In the genomic region with DNA sequence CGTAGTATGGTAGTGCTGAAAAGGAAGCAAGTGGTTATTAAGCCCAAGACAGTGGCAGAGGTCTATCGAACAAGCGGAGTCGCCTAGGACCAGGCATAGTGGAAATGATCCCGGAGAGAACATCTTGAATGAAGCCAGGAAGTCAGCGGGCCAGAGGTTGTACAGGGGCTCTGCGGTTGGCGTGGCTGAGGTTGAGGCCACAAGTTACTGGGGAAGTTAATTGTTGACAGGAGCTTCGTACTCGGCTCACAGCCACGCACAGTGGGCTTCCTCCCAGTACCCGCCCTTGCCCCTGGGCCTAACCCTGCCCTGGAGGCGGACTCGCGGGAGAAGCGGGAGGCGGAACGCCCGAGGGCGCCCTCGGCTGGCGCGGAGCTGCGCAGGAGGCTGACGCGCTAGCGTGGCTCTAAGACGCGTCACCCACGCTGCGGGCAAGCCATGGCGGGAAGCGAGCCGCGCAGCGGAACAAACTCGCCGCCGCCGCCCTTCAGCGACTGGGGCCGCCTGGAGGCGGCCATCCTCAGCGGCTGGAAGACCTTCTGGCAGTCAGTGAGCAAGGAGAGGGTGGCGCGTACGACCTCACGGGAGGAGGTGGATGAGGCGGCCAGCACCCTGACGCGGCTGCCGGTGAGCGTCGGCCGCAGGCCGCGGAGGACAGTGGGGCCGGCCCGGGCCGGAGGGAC, we compare ENCODE assay signal across 8 cellular contexts. TPM values are rescaled to one million over a fixed set of nuclear protein-coding genes. Genes with fewer than 3 reads are reported as not detected.
DNase-seq lines count a peak whose midpoint lies in the region; ATAC-seq and TF ChIP-seq lines count a peak whose summit lies in the region.

A gene with protein sequence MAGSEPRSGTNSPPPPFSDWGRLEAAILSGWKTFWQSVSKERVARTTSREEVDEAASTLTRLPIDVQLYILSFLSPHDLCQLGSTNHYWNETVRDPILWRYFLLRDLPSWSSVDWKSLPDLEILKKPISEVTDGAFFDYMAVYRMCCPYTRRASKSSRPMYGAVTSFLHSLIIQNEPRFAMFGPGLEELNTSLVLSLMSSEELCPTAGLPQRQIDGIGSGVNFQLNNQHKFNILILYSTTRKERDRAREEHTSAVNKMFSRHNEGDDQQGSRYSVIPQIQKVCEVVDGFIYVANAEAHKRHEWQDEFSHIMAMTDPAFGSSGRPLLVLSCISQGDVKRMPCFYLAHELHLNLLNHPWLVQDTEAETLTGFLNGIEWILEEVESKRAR (plus strand): TSS at position 410 of the 683 bp plus-strand sequence. CDS start 29 bp downstream, at position 439.

- CTCF ChIA-PET in CD4-positive, alpha-beta T cell (lab: Charles Lee) = interaction anchor here (0.7 to 2.6 kb wide), 14 partner anchors 8 to 1559 kb away, joined by 3 to 22 read pairs (median 4); a partner anchor contains a TSS
- CTCF ChIA-PET in activated CD4-positive, alpha-beta memory T cell treated with anti-CD3 and anti-CD28 coated beads, Interleukin-2, amount 10 ng/mL, durations not matched to agents 7 days and 5 days (lab: Charles Lee) = interaction anchor here (1.0 to 1.7 kb wide), 6 partner anchors 20 to 66 kb away, joined by 3 to 16 read pairs (median 5); a partner anchor contains a TSS

- H3K27ac Mint-ChIP-seq in CD4-positive, alpha-beta T cell = peak within 1 kb of the TSS; percentile 93
- H3K27ac Mint-ChIP-seq in activated CD4-positive, alpha-beta memory T cell treated with anti-CD3 and anti-CD28 coated beads, Interleukin-2, amount 10 ng/mL, durations not matched to agents 7 days and 5 days = peak within 1 kb of the TSS; percentile 92

- WGBS in lung, 2 donors = 0 to 1% methylated on average over 48 to 60 of the region's 60 CpGs

- POLR2A ChIA-PET in CD4-positive, alpha-beta T cell (lab: Charles Lee) = interaction anchor here (0.9 to 3.9 kb wide), 19 partner anchors 9 to 1559 kb away, joined by 3 to 103 read pairs (median 4); a partner anchor contains a TSS
- POLR2A ChIA-PET in activated CD4-positive, alpha-beta memory T cell treated with anti-CD3 and anti-CD28 coated beads, Interleukin-2, amount 10 ng/mL, durations not matched to agents 7 days and 5 days (lab: Charles Lee) = interaction anchor here (0.7 to 2.3 kb wide), 20 partner anchors 8 to 1677 kb away, joined by 3 to 61 read pairs (median 6); a partner anchor contains a TSS

- H3K36me3 Mint-ChIP-seq in CD4-positive, alpha-beta T cell (ENCODE audit: low read depth) = peaks cover 33% of the 10 kb centered on the region
- peaks cover 21% of the 10 kb centered on the region for H3K36me3 Mint-ChIP-seq in activated CD4-positive, alpha-beta memory T cell treated with anti-CD3 and anti-CD28 coated beads, Interleukin-2, amount 10 ng/mL, durations not matched to agents 7 days and 5 days (ENCODE audit: low read depth)

- peak; percentile 76 to 90 (median 84) for DNase-seq in CD4-positive, alpha-beta T cell
- DNase-seq in NCI-H82 treated with DMSO at 0.1 percent for 48 hours (lab: John Stamatoyannopoulos, UW; ENCODE audit: unreplicated experiment) (peak; percentile 9), lung (ENCODE audit: low spot score) (peak; percentile 89)
- DNase-seq in activated CD4-positive, alpha-beta memory T cell treated with anti-CD3 and anti-CD28 coated beads, Interleukin-2, amount 10 ng/mL, durations not matched to agents 7 days and 5 days = peak; percentile 90
- DNase-seq in stimulated activated CD4-positive, alpha-beta T cell treated with anti-CD3 and anti-CD28 coated beads, TNF-alpha, amount 100 ng/mL, for 48 hours (ENCODE audit: low read depth in 3 of 3) = peak; percentile 80 to 82 (median 80)

- peak within 1 kb of the TSS; percentile 50 to 96 for H3K9ac ChIP-seq in duodenal mucosa (ENCODE audit: low read depth in 1 of 2, low read length in 2 of 2)

- H3K27ac ChIP-seq in CD4-positive, alpha-beta T cell (ENCODE audit: low read depth, low read length) = peak within 1 kb of the TSS; percentile 93
- H3K27ac ChIP-seq in duodenal mucosa (ENCODE audit: low read depth, low read length) (peak within 1 kb of the TSS; percentile 77), lung (ENCODE audit: low read depth in 1 of 2, low read length in 1 of 2) (peak within 1 kb of the TSS; percentile 93 to 99)

- H3K4me3 Mint-ChIP-seq in CD4-positive, alpha-beta T cell = peak within 1 kb of the TSS; percentile 87
- peak within 1 kb of the TSS; percentile 87 for H3K4me3 Mint-ChIP-seq in activated CD4-positive, alpha-beta memory T cell treated with anti-CD3 and anti-CD28 coated beads, Interleukin-2, amount 10 ng/mL, durations not matched to agents 7 days and 5 days

- no peaks in the 10 kb centered on the region for H3K9me3 Mint-ChIP-seq in CD4-positive, alpha-beta T cell
- no peaks in the 10 kb centered on the region for H3K9me3 Mint-ChIP-seq in activated CD4-positive, alpha-beta memory T cell treated with anti-CD3 and anti-CD28 coated beads, Interleukin-2, amount 10 ng/mL, durations not matched to agents 7 days and 5 days

- no peaks in the 10 kb centered on the region for H3K27me3 ChIP-seq in CD4-positive, alpha-beta T cell (ENCODE audit: control insufficient read depth, insufficient read depth, low read length)
- H3K27me3 ChIP-seq in duodenal mucosa (ENCODE audit: control insufficient read depth in 1 of 2, insufficient read depth in 2 of 2, low read length in 2 of 2) = no peaks in the 10 kb centered on the region
- H3K27me3 ChIP-seq in lung (ENCODE audit: control insufficient read depth, insufficient read depth) = no peaks in the 10 kb centered on the region

- H3K4me1 ChIP-seq in duodenal mucosa (ENCODE audit: control insufficient read depth in 1 of 2, insufficient read depth in 2 of 2, low read length in 2 of 2) = peaks cover 0 to 4% of the 10 kb centered on the region in 2 donors
- no peaks in the 10 kb centered on the region for H3K4me1 ChIP-seq in lung (ENCODE audit: control insufficient read depth in 2 of 2, insufficient read depth in 2 of 2, low read length in 2 of 2)

- intact Hi-C loops in CD4-positive, alpha-beta T cell (cut with DNase I, micrococcal nuclease) = loop anchor here (1.0 to 5.0 kb wide), 7 partner anchors 20 to 1088 kb away; a partner anchor contains a TSS

- H3K9me3 ChIP-seq in CD4-positive, alpha-beta T cell (ENCODE audit: control insufficient read depth, low read length) = no peaks in the 10 kb centered on the region
- H3K9me3 ChIP-seq in duodenal mucosa (ENCODE audit: control insufficient read depth in 1 of 2, low read length in 2 of 2) (no peaks in the 10 kb centered on the region), lung (ENCODE audit: control insufficient read depth in 2 of 2, insufficient read depth in 1 of 2, low read length in 1 of 2) (no peaks in the 10 kb centered on the region)

- H3K36me3 ChIP-seq in duodenal mucosa (ENCODE audit: control insufficient read depth in 1 of 2, insufficient read depth in 2 of 2, low read length in 2 of 2) = peaks cover 9 to 11% of the 10 kb centered on the region in 2 donors
- H3K36me3 ChIP-seq in lung (ENCODE audit: control insufficient read depth in 2 of 2, insufficient read depth in 2 of 2, low read length in 2 of 2) = peaks cover 2 to 3% of the 10 kb centered on the region in 2 donors

- ATAC-seq in CD4-positive, alpha-beta T cell (ENCODE audit: poor library complexity) = peak; percentile 95
- ATAC-seq in GM19397 (IDR thresholded peaks at IDR 0.05; ENCODE audit: unreplicated experiment) = peak; percentile 95
- peak; percentile 93 for ATAC-seq in HG03565 (IDR thresholded peaks at IDR 0.05; ENCODE audit: unreplicated experiment)
- peak; percentile 99 for ATAC-seq in lung (ENCODE audit: insufficient read depth, low FRiP score)

- peaks cover 29% of the 10 kb centered on the region for H3K4me1 Mint-ChIP-seq in CD4-positive, alpha-beta T cell (ENCODE audit: low read depth)
- H3K4me1 Mint-ChIP-seq in activated CD4-positive, alpha-beta memory T cell treated with anti-CD3 and anti-CD28 coated beads, Interleukin-2, amount 10 ng/mL, durations not matched to agents 7 days and 5 days = peaks cover 19% of the 10 kb centered on the region

- H3K27me3 Mint-ChIP-seq in CD4-positive, alpha-beta T cell = no peaks in the 10 kb centered on the region
- H3K27me3 Mint-ChIP-seq in activated CD4-positive, alpha-beta memory T cell treated with anti-CD3 and anti-CD28 coated beads, Interleukin-2, amount 10 ng/mL, durations not matched to agents 7 days and 5 days = no peaks in the 10 kb centered on the region

- TF ChIP-seq CTCF in CD4-positive, alpha-beta T cell (IDR thresholded peaks at IDR 0.05) = peak; percentile 71
- TF ChIP-seq CTCF in lung (IDR thresholded peaks at IDR 0.05; ENCODE audit: control extremely low read depth, extremely low read depth) = peak; percentile 54

- H3K4me3 ChIP-seq in duodenal mucosa (ENCODE audit: low read depth in 1 of 2, low read length in 2 of 2) (peak within 1 kb of the TSS; percentile 85 to 90), lung (peak within 1 kb of the TSS; percentile 87)

RNA-seq across cellular contexts. Expression of the gene that starts here (rescaled TPM):
- 1 to 10 TPM; 7.0 to 8.1 TPM for total RNA-seq in CD4-positive, alpha-beta T cell
- total RNA-seq in activated CD4-positive, alpha-beta memory T cell treated with anti-CD3 and anti-CD28 coated beads, Interleukin-2, amount 10 ng/mL, durations not matched to agents 7 days and 5 days = 10 to 100 TPM; 13.3 to 13.6 TPM
- total RNA-seq in lung = 10 to 100 TPM; 13.5 to 13.8 TPM
- 10 to 100 TPM in 1 of 2 donors, 1 to 10 TPM in 1; 7.7 to 19.3 TPM for polyA plus RNA-seq in lung

Comparison
In these comparisons a context has a peak if more than half of its experiments do, and no peak if none do; other contexts are left out.
1. Peak in every context shown above with its lines: DNase-seq, ATAC-seq, H3K4me3 ChIP-seq and H3K27ac ChIP-seq.
2. DNase-seq: peak in every context shown above with its lines; median percentile 90 in activated CD4-positive, alpha-beta memory T cell treated with anti-CD3 and anti-CD28 coated beads, Interleukin-2, amount 10 ng/mL, durations not matched to agents 7 days and 5 days; 89 in lung; 84 in CD4-positive, alpha-beta T cell; 80 in stimulated activated CD4-positive, alpha-beta T cell treated with anti-CD3 and anti-CD28 coated beads, TNF-alpha, amount 100 ng/mL, for 48 hours; 9 in NCI-H82 treated with DMSO at 0.1 percent for 48 hours.